ENCODE assay signal across 1 cellular context in genomic region chr20:3051385-3052019, GRCh38.
TF ChIP-seq lines count a peak whose summit lies in the region.

No MANE protein-coding gene starts in this region.

TF ChIP-seq in WTC11, 78 proteins besides CTCF, POLR2A, EP300 and RAD21 (continued from another document):
- TF ChIP-seq, protein P1, sequence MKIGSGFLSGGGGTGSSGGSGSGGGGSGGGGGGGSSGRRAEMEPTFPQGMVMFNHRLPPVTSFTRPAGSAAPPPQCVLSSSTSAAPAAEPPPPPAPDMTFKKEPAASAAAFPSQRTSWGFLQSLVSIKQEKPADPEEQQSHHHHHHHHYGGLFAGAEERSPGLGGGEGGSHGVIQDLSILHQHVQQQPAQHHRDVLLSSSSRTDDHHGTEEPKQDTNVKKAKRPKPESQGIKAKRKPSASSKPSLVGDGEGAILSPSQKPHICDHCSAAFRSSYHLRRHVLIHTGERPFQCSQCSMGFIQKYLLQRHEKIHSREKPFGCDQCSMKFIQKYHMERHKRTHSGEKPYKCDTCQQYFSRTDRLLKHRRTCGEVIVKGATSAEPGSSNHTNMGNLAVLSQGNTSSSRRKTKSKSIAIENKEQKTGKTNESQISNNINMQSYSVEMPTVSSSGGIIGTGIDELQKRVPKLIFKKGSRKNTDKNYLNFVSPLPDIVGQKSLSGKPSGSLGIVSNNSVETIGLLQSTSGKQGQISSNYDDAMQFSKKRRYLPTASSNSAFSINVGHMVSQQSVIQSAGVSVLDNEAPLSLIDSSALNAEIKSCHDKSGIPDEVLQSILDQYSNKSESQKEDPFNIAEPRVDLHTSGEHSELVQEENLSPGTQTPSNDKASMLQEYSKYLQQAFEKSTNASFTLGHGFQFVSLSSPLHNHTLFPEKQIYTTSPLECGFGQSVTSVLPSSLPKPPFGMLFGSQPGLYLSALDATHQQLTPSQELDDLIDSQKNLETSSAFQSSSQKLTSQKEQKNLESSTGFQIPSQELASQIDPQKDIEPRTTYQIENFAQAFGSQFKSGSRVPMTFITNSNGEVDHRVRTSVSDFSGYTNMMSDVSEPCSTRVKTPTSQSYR (CRISPR knock-in tag; IDR thresholded peaks at IDR 0.05): no peak
- TF ChIP-seq, protein P2, sequence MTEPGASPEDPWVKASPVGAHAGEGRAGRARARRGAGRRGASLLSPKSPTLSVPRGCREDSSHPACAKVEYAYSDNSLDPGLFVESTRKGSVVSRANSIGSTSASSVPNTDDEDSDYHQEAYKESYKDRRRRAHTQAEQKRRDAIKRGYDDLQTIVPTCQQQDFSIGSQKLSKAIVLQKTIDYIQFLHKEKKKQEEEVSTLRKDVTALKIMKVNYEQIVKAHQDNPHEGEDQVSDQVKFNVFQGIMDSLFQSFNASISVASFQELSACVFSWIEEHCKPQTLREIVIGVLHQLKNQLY (CRISPR knock-in tag; IDR thresholded peaks at IDR 0.05): no peak
- TF ChIP-seq NR1H2 (CRISPR knock-in tag; IDR thresholded peaks at IDR 0.05) (no peak), CREB1 (CRISPR knock-in tag; IDR thresholded peaks at IDR 0.05) (no peak), RORB (CRISPR knock-in tag; IDR thresholded peaks at IDR 0.05) (no peak), FOXJ3 (CRISPR knock-in tag; IDR thresholded peaks at IDR 0.05; ENCODE audit: borderline replicate concordance) (no peak), JUN (CRISPR knock-in tag; IDR thresholded peaks at IDR 0.05) (no peak), ZNF232 (CRISPR knock-in tag; IDR thresholded peaks at IDR 0.05) (no peak), ZNF671 (CRISPR knock-in tag; IDR thresholded peaks at IDR 0.05) (no peak), ZNF416 (CRISPR knock-in tag; IDR thresholded peaks at IDR 0.05) (no peak), SP1 (CRISPR knock-in tag; conservative IDR thresholded peaks at IDR 0.05) (no peak), TP53 (CRISPR knock-in tag; IDR thresholded peaks at IDR 0.05) (no peak)
